Comparison of ENCODE assay signal across 1 cellular context in the genomic region with DNA sequence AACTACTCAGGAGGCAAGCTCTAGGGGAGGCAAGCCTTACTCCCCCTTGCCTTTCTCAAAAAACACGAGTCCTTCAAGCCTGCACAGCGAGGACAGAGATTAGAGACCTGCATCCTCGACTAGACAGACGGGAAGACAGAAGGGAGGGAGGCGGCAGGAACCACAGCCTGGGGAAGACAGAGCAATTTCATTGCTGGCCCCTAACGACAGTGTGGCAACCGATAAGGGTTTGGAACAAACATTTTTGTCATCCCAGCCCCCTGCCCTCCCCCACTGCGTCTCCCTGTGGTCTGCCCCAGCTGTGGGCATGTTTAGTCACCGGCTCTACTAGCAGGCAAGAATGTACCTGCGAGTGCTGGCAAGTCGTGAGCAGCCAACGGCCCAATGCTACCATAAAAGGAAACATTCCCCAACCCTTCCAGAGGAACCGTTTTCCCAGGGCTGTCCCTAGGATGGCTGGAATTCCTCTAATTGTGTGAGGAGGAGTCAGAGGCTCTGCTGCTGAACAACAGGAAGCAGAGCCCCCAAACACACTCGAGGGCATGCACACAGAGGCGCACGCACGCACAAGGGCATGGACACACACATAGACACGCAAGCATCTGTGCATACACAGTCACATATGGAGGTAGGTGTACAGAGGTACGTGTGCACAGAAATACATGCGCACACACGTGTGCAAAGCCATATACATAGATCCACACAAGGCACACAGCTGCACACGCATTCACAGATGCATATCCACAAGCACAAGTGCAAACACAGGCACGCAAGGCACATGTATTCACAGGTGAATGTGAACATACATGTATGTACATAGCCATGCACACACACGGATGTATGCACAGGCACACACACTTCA.
A peak's percentile ranks its signal among the peaks of the same experiment; 100 is the strongest.
TF ChIP-seq lines count a peak whose summit lies in the region.

No MANE protein-coding gene starts in this region.

TF ChIP-seq in K562, 482 proteins besides CTCF, POLR2A, EP300 and RAD21 (continued from another document):
- TF ChIP-seq SMC3 (conservative IDR thresholded peaks at IDR 0.05; ENCODE audit: insufficient read depth, low read depth, low read length) (no peak), HMBOX1 (IDR thresholded peaks at IDR 0.05) (peak; percentile 67; the same call in 1 of the 2 replicates), JUND (IDR thresholded peaks at IDR 0.05; ENCODE audit: borderline replicate concordance, low read depth, low read length) (peak; percentile 73; the same call in 1 of the 2 replicates), JUND (tag; IDR thresholded peaks at IDR 0.05; ENCODE audit: borderline replicate concordance, low read depth, low read length) (no peak; the same call in 2 of the 3 replicates), SIX5 (IDR thresholded peaks at IDR 0.05; ENCODE audit: borderline replicate concordance in 1 of 2, insufficient read depth in 1 of 2, low read depth in 1 of 2, low read length in 2 of 2) (no peak), GATAD2A (IDR thresholded peaks at IDR 0.05) (0 out of 2 replicates have a peak, but pooled peaks have one; percentile 11), DPF2 (IDR thresholded peaks at IDR 0.05) (peak; percentile 48; the same call in 1 of the 2 replicates), BHLHE40 (IDR thresholded peaks at IDR 0.05; ENCODE audit: low read length) (no peak), ZNF780A (CRISPR knock-in tag; IDR thresholded peaks at IDR 0.05) (no peak), SRSF3 (IDR thresholded peaks at IDR 0.05; ENCODE audit: insufficient read depth, low read length) (no peak), CREBBP (IDR thresholded peaks at IDR 0.05; ENCODE audit: low read depth, low read length) (no peak), CTBP1 (IDR thresholded peaks at IDR 0.05; ENCODE audit: borderline replicate concordance) (0 out of 2 replicates have a peak, but pooled peaks have one; percentile 22), PTRF (tag; IDR thresholded peaks at IDR 0.05) (no peak), SLC30A9 (CRISPR knock-in tag; IDR thresholded peaks at IDR 0.05) (no peak), EP400 (IDR thresholded peaks at IDR 0.05) (0 out of 2 replicates have a peak, but pooled peaks have one; percentile 11), ZNF175 (CRISPR knock-in tag; IDR thresholded peaks at IDR 0.05; ENCODE audit: low read depth) (peak; percentile 76), ARID1B (IDR thresholded peaks at IDR 0.05) (peak; percentile 68), ZBTB1 (CRISPR knock-in tag; IDR thresholded peaks at IDR 0.05; ENCODE audit: borderline replicate concordance, low read depth) (no peak), PRPF4 (IDR thresholded peaks at IDR 0.05; ENCODE audit: insufficient read depth, low read depth, low read length, poor library complexity, severe bottlenecking) (no peak), TCF3 (CRISPR knock-in tag; IDR thresholded peaks at IDR 0.05) (peak; percentile 72), CBFA2T2 (conservative IDR thresholded peaks at IDR 0.05) (peak; percentile 70), ZNF589 (CRISPR knock-in tag; IDR thresholded peaks at IDR 0.05; ENCODE audit: low read depth) (0 out of 2 replicates have a peak, but pooled peaks have one; percentile 30), MEIS2 (IDR thresholded peaks at IDR 0.05; ENCODE audit: partially characterized antibody) (peak; percentile 6), CHD1 (IDR thresholded peaks at IDR 0.05; ENCODE audit: low read length) (peak; percentile 20), SMAD4 (CRISPR knock-in tag; conservative IDR thresholded peaks at IDR 0.05) (peak; percentile 87), RBM14 (IDR thresholded peaks at IDR 0.05; ENCODE audit: borderline replicate concordance, insufficient read depth, low read depth, low read length) (no peak), ATF7 (IDR thresholded peaks at IDR 0.05) (peak; percentile 90), ZSCAN32 (CRISPR knock-in tag; IDR thresholded peaks at IDR 0.05) (no peak), EWSR1 (IDR thresholded peaks at IDR 0.05; ENCODE audit: borderline replicate concordance, low read depth, partially characterized antibody) (no peak)
- TF ChIP-seq, protein P1, sequence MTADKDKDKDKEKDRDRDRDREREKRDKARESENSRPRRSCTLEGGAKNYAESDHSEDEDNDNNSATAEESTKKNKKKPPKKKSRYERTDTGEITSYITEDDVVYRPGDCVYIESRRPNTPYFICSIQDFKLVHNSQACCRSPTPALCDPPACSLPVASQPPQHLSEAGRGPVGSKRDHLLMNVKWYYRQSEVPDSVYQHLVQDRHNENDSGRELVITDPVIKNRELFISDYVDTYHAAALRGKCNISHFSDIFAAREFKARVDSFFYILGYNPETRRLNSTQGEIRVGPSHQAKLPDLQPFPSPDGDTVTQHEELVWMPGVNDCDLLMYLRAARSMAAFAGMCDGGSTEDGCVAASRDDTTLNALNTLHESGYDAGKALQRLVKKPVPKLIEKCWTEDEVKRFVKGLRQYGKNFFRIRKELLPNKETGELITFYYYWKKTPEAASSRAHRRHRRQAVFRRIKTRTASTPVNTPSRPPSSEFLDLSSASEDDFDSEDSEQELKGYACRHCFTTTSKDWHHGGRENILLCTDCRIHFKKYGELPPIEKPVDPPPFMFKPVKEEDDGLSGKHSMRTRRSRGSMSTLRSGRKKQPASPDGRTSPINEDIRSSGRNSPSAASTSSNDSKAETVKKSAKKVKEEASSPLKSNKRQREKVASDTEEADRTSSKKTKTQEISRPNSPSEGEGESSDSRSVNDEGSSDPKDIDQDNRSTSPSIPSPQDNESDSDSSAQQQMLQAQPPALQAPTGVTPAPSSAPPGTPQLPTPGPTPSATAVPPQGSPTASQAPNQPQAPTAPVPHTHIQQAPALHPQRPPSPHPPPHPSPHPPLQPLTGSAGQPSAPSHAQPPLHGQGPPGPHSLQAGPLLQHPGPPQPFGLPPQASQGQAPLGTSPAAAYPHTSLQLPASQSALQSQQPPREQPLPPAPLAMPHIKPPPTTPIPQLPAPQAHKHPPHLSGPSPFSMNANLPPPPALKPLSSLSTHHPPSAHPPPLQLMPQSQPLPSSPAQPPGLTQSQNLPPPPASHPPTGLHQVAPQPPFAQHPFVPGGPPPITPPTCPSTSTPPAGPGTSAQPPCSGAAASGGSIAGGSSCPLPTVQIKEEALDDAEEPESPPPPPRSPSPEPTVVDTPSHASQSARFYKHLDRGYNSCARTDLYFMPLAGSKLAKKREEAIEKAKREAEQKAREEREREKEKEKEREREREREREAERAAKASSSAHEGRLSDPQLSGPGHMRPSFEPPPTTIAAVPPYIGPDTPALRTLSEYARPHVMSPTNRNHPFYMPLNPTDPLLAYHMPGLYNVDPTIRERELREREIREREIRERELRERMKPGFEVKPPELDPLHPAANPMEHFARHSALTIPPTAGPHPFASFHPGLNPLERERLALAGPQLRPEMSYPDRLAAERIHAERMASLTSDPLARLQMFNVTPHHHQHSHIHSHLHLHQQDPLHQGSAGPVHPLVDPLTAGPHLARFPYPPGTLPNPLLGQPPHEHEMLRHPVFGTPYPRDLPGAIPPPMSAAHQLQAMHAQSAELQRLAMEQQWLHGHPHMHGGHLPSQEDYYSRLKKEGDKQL (CRISPR knock-in tag; IDR thresholded peaks at IDR 0.05; ENCODE audit: borderline replicate concordance): no peak
- TF ChIP-seq, protein P2, sequence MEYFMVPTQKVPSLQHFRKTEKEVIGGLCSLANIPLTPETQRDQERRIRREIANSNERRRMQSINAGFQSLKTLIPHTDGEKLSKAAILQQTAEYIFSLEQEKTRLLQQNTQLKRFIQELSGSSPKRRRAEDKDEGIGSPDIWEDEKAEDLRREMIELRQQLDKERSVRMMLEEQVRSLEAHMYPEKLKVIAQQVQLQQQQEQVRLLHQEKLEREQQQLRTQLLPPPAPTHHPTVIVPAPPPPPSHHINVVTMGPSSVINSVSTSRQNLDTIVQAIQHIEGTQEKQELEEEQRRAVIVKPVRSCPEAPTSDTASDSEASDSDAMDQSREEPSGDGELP (CRISPR knock-in tag; IDR thresholded peaks at IDR 0.05; ENCODE audit: borderline replicate concordance): peak; percentile 96
- TF ChIP-seq, protein P3, sequence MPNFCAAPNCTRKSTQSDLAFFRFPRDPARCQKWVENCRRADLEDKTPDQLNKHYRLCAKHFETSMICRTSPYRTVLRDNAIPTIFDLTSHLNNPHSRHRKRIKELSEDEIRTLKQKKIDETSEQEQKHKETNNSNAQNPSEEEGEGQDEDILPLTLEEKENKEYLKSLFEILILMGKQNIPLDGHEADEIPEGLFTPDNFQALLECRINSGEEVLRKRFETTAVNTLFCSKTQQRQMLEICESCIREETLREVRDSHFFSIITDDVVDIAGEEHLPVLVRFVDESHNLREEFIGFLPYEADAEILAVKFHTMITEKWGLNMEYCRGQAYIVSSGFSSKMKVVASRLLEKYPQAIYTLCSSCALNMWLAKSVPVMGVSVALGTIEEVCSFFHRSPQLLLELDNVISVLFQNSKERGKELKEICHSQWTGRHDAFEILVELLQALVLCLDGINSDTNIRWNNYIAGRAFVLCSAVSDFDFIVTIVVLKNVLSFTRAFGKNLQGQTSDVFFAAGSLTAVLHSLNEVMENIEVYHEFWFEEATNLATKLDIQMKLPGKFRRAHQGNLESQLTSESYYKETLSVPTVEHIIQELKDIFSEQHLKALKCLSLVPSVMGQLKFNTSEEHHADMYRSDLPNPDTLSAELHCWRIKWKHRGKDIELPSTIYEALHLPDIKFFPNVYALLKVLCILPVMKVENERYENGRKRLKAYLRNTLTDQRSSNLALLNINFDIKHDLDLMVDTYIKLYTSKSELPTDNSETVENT (CRISPR knock-in tag; IDR thresholded peaks at IDR 0.05): no peak
- TF ChIP-seq, protein P4, sequence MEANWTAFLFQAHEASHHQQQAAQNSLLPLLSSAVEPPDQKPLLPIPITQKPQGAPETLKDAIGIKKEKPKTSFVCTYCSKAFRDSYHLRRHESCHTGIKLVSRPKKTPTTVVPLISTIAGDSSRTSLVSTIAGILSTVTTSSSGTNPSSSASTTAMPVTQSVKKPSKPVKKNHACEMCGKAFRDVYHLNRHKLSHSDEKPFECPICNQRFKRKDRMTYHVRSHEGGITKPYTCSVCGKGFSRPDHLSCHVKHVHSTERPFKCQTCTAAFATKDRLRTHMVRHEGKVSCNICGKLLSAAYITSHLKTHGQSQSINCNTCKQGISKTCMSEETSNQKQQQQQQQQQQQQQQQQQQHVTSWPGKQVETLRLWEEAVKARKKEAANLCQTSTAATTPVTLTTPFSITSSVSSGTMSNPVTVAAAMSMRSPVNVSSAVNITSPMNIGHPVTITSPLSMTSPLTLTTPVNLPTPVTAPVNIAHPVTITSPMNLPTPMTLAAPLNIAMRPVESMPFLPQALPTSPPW (CRISPR knock-in tag; IDR thresholded peaks at IDR 0.05): peak; percentile 85
TF ChIP-seq in K562: peak in this region for 58.
